Comparison of ENCODE assay signal across 23 cellular contexts in the genomic region with DNA sequence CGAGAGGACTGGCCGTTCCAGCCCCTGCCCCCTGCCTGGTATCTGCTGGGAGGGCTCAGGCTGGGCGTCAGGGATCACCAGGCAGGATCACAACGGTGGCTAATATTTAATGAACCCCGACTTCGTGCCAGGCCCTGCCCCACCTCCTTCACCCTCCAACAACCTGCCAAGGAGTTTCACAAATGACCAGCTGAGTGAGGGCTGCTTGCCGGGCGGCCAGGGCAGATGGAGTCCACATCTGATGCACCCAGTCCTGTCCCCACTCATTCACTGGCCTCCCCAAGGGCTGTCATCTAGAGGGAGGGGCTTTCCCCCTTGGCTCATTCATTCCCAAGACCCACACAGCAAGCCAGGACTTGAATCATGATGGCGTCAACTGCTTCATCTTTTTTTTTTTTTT. TPM values are rescaled to one million over a fixed set of nuclear protein-coding genes. Genes with fewer than 3 reads are reported as not detected.
DNase-seq lines count a peak whose midpoint lies in the region; ATAC-seq and TF ChIP-seq lines count a peak whose summit lies in the region.
"Had no signal": no experiment of that assay in that cellular context is flagged by ENCODE, and none has a peak within 500 bp of the region (broad histone marks: within the 10 kb centered on the region; RNA-seq: fewer than 3 reads in every experiment).

No MANE protein-coding gene starts in this region.

- CTCF ChIA-PET in SK-N-SH (lab: Yijun Ruan, JAX), result interaction anchor here (1.1 kb wide), 1 partner anchor 17 kb away, joined by 4 read pairs; a partner anchor contains a TSS

- 69% methylated on average over 4 of the region's 9 CpGs for WGBS in SK-N-SH (ENCODE audit: low lambda C conversion rate)

- ATAC-seq in SK-N-SH treated with all-trans-retinoic acid at 6 μM for 48 hours (no peak), left lung (peak; percentile 67), upper lobe of right lung (peak; percentile 57), HG02884 (IDR thresholded peaks at IDR 0.05; ENCODE audit: unreplicated experiment) (no peak)
- ATAC-seq: heart right ventricle; Right ventricle myocardium inferior; stimulated activated naive CD8-positive, alpha-beta T cell treated with anti-CD3 and anti-CD28 coated beads, Interleukin-15, Interleukin-2, amounts not matched to agents 100 U/mL and 50 U/mL, for 24 hours had no signal

- H3K4me2 ChIP-seq in SK-N-SH, result no peak overlapping the region

- H3F3A ChIP-seq in SK-N-SH (replicated peaks; ENCODE audit: insufficient read depth), result no peaks in the 10 kb centered on the region

- no peak for TF ChIP-seq RAD21 in SK-N-SH (IDR thresholded peaks at IDR 0.05; ENCODE audit: low read length)

- peak; percentile 31 for DNase-seq in SK-N-SH
- peak; percentile 84 for DNase-seq in epithelial cell of prostate (ENCODE audit: low read depth, low spot score)
- no peak for DNase-seq in left lung
- DNase-seq in upper lobe of right lung, result no peak
- no peak for DNase-seq in NK-92 treated with Interleukin-12 subunit alpha and Interleukin-12 subunit beta, amount 100 ng/mL, for 24 hours (lab: John Stamatoyannopoulos, UW)
- no peak for DNase-seq in Kasumi-1 (lab: John Stamatoyannopoulos, UW)
- DNase-seq: activated gamma-delta T cell treated with Interleukin-2 at 50 U/mL for 16 hours; activated T-cell treated with anti-CD3 and anti-CD28 coated beads, Interleukin-2, amount 50 U/mL, for 1 hour; brain microvascular endothelial cell; colonic mucosa; heart right ventricle; IMR-90; NCI-H1436 treated with DMSO at 0.1 percent for 48 hours; NCI-H526; stimulated activated CD4-positive, alpha-beta T cell treated with anti-CD3 and anti-CD28 coated beads, Interleukin-4, amount 100 ng/mL, for 24 hours; stimulated activated naive CD8-positive, alpha-beta T cell treated with anti-CD3 and anti-CD28 coated beads, Interleukin-15, Interleukin-2, amounts not matched to agents 100 U/mL and 50 U/mL, for 24 hours had no signal

- no peaks in the 10 kb centered on the region for H3K9me3 ChIP-seq in SK-N-SH
- no peaks in the 10 kb centered on the region for H3K9me3 ChIP-seq in left lung
- no peaks in the 10 kb centered on the region for H3K9me3 ChIP-seq in upper lobe of right lung
- H3K9me3 ChIP-seq: colonic mucosa, heart right ventricle, tibial nerve had no signal

- H3K9ac ChIP-seq in SK-N-SH, result no peak overlapping the region

- H2AFZ ChIP-seq in SK-N-SH (ENCODE audit: low read depth), result no peak overlapping the region

- H3K4me3 ChIP-seq in SK-N-SH (ENCODE audit: low read depth in 2 of 2, low read length in 1 of 2) (no peak overlapping the region), left lung (no peak overlapping the region), upper lobe of right lung (no peak overlapping the region)
- H3K4me3 ChIP-seq: colonic mucosa, heart right ventricle, lung, tibial nerve had no signal

- TF ChIP-seq CTCF in SK-N-SH (IDR thresholded peaks at IDR 0.05) (no peak), left lung (IDR thresholded peaks at IDR 0.05) (no peak), upper lobe of right lung (IDR thresholded peaks at IDR 0.05) (no peak)

- no peak for TF ChIP-seq EP300 in SK-N-SH (IDR thresholded peaks at IDR 0.05; ENCODE audit: borderline replicate concordance in 1 of 2, low read depth in 1 of 2, low read length in 1 of 2)

- H3K36me3 ChIP-seq in SK-N-SH (replicated peaks in 1 of 2; ENCODE audit: control insufficient read depth in 1 of 2, insufficient read depth in 2 of 2, low read length in 1 of 2) (no peaks in the 10 kb centered on the region), left lung (no peaks in the 10 kb centered on the region), upper lobe of right lung (no peaks in the 10 kb centered on the region)
- H3K36me3 ChIP-seq: brain microvascular endothelial cell, colonic mucosa, heart right ventricle, tibial nerve had no signal

- intact Hi-C loops in left lung (cut with DNase I), result no loop called here
- intact Hi-C loops in upper lobe of right lung (cut with DNase I), result no loop called here

- H3K79me2 ChIP-seq in SK-N-SH (ENCODE audit: insufficient read depth), result no peaks in the 10 kb centered on the region

- H3K4me1 ChIP-seq in SK-N-SH (ENCODE audit: control insufficient read depth in 1 of 2, insufficient read depth in 2 of 2, low read depth in 1 of 2, low read length in 1 of 2) (peaks cover 0 to 2% of the 10 kb centered on the region in 2 experiments; a peak in 1 of 4 replicates), left lung (peaks cover 0 to 2% of the 10 kb centered on the region in 2 donors), upper lobe of right lung (peaks cover 7% of the 10 kb centered on the region)
- H3K4me1 ChIP-seq: colonic mucosa had no signal

- H3K27ac ChIP-seq in SK-N-SH (ENCODE audit: low read depth in 2 of 2, low read length in 1 of 2) (no peak overlapping the region), epithelial cell of prostate (no peak overlapping the region), left lung (no peak overlapping the region), upper lobe of right lung (no peak overlapping the region)
- H3K27ac ChIP-seq: brain microvascular endothelial cell, colonic mucosa, heart right ventricle, tibial nerve had no signal

- H3K27me3 ChIP-seq in SK-N-SH (ENCODE audit: insufficient read depth) (no peaks in the 10 kb centered on the region), left lung (peaks cover 0 to 10% of the 10 kb centered on the region in 2 donors), upper lobe of right lung (no peaks in the 10 kb centered on the region)
- H3K27me3 ChIP-seq: colonic mucosa, tibial nerve had no signal

- POLR2A ChIA-PET in SK-N-SH (lab: Yijun Ruan, JAX), result interaction anchor here (0.9 kb wide), 1 partner anchor 80 kb away, joined by 3 read pairs; no protein-coding TSS in a partner anchor

- no peaks in the 10 kb centered on the region for H3K9me2 ChIP-seq in SK-N-SH

- no peaks in the 10 kb centered on the region for H4K20me1 ChIP-seq in SK-N-SH (ENCODE audit: insufficient read depth)

TF ChIP-seq in SK-N-SH, 30 proteins besides CTCF, POLR2A, EP300 and RAD21:
- no peak for TF ChIP-seq SIN3A (IDR thresholded peaks at IDR 0.05; ENCODE audit: borderline replicate concordance, low read depth, low read length)

TF ChIP-seq in SK-N-SH treated with all-trans-retinoic acid at 6 μM for 48 hours, 23 proteins besides CTCF, POLR2A, EP300 and RAD21 (continues in another document):
- TF ChIP-seq ISL1 (CRISPR knock-in tag; IDR thresholded peaks at IDR 0.05) (no peak), TOX (CRISPR knock-in tag; IDR thresholded peaks at IDR 0.05; ENCODE audit: borderline replicate concordance) (no peak)
- TF ChIP-seq, protein P1, sequence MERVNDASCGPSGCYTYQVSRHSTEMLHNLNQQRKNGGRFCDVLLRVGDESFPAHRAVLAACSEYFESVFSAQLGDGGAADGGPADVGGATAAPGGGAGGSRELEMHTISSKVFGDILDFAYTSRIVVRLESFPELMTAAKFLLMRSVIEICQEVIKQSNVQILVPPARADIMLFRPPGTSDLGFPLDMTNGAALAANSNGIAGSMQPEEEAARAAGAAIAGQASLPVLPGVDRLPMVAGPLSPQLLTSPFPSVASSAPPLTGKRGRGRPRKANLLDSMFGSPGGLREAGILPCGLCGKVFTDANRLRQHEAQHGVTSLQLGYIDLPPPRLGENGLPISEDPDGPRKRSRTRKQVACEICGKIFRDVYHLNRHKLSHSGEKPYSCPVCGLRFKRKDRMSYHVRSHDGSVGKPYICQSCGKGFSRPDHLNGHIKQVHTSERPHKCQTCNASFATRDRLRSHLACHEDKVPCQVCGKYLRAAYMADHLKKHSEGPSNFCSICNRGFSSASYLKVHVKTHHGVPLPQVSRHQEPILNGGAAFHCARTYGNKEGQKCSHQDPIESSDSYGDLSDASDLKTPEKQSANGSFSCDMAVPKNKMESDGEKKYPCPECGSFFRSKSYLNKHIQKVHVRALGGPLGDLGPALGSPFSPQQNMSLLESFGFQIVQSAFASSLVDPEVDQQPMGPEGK (CRISPR knock-in tag; IDR thresholded peaks at IDR 0.05; ENCODE audit: borderline replicate concordance), result no peak
- TF ChIP-seq, protein P2, sequence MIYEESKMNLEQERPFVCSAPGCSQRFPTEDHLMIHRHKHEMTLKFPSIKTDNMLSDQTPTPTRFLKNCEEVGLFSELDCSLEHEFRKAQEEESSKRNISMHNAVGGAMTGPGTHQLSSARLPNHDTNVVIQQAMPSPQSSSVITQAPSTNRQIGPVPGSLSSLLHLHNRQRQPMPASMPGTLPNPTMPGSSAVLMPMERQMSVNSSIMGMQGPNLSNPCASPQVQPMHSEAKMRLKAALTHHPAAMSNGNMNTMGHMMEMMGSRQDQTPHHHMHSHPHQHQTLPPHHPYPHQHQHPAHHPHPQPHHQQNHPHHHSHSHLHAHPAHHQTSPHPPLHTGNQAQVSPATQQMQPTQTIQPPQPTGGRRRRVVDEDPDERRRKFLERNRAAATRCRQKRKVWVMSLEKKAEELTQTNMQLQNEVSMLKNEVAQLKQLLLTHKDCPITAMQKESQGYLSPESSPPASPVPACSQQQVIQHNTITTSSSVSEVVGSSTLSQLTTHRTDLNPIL (CRISPR knock-in tag; IDR thresholded peaks at IDR 0.05; ENCODE audit: low read depth), result no peak

RNA-seq across cellular contexts. Expression of a gene that starts 17.5 kb away (rescaled TPM):
- polyA plus RNA-seq in SK-N-SH (2012; rRNA removed), result 13.0 and 16.7 TPM in 2 replicates
- 4.7 and 6.1 TPM in 2 replicates for polyA plus RNA-seq in SK-N-SH (2012; cell fraction: cytosol; rRNA removed)
- 47.9 and 62.5 TPM in 2 replicates for polyA plus RNA-seq in SK-N-SH (2012; cell fraction: nucleus; rRNA removed)
- total RNA-seq in left lung, result 10 to 100 TPM; 26.7 to 27.8 TPM
- 35.5 TPM for total RNA-seq in upper lobe of right lung

RNA-seq across cellular contexts. Expression of a gene that starts 27.5 kb away (rescaled TPM):
- polyA plus RNA-seq in SK-N-SH (2012; rRNA removed), result 5.5 and 13.3 TPM in 2 replicates
- 8.6 and 12.0 TPM in 2 replicates for polyA plus RNA-seq in SK-N-SH (2012; cell fraction: cytosol; rRNA removed)
- polyA plus RNA-seq in SK-N-SH (2012; cell fraction: nucleus; rRNA removed), result 26.7 and 38.3 TPM in 2 replicates
- total RNA-seq in left lung, result 10 to 100 TPM; 81.6 to 98.1 TPM
- 81.3 TPM for total RNA-seq in upper lobe of right lung

RNA-seq across cellular contexts. Expression of a gene that starts 41.0 kb away (rescaled TPM):
- 0.05 TPM in 2 replicates for polyA plus RNA-seq in SK-N-SH (2012; rRNA removed)
- polyA plus RNA-seq in SK-N-SH (2012; cell fraction: cytosol; rRNA removed), result 0.04 and 0.05 TPM in 2 replicates
- polyA plus RNA-seq in SK-N-SH (2012; cell fraction: nucleus; rRNA removed), result 0.41 and 0.47 TPM in 2 replicates
- under 1 TPM; 0.17 to 0.18 TPM for total RNA-seq in left lung
- total RNA-seq in upper lobe of right lung, result 0.32 TPM
- total RNA-seq: Daoy, IMR-90 had no signal
- polyA plus RNA-seq: BJ, IMR-90 had no signal

RNA-seq across cellular contexts. Expression of a gene that starts 58.6 kb away (rescaled TPM):
- 19.4 and 30.2 TPM in 2 replicates for polyA plus RNA-seq in SK-N-SH (2012; rRNA removed)
- polyA plus RNA-seq in SK-N-SH (2012; cell fraction: cytosol; rRNA removed), result 17.6 and 23.3 TPM in 2 replicates
- polyA plus RNA-seq in SK-N-SH (2012; cell fraction: nucleus; rRNA removed), result 33.9 and 39.3 TPM in 2 replicates
- total RNA-seq in left lung (10 to 100 TPM; 22.2 to 27.0 TPM), upper lobe of right lung (23.8 TPM)

Comparison
In these comparisons a context has a peak if more than half of its experiments do, and no peak if none do; other contexts are left out.
1. DNase-seq: peak in SK-N-SH (single experiment) and epithelial cell of prostate (single experiment); none in left lung (0 of 2), upper lobe of right lung (single experiment), NK-92 treated with Interleukin-12 subunit alpha and Interleukin-12 subunit beta, amount 100 ng/mL, for 24 hours (single experiment) and Kasumi-1 (0 of 2).
2. ATAC-seq: peak in left lung (single experiment) and upper lobe of right lung (single experiment); none in SK-N-SH treated with all-trans-retinoic acid at 6 μM for 48 hours (single experiment) and HG02884 (single experiment).